In genomic region chr17:47663997-47664941, GRCh38 we compare ENCODE assay signal across 8 cellular contexts. TPM values are rescaled to one million over a fixed set of nuclear protein-coding genes. Genes with fewer than 3 reads are reported as not detected.
DNase-seq lines count a peak whose midpoint lies in the region; ATAC-seq and TF ChIP-seq lines count a peak whose summit lies in the region.

No MANE protein-coding gene starts in this region.

- TF ChIP-seq CTCF in foreskin fibroblast (IDR thresholded peaks at IDR 0.05; ENCODE audit: low read depth, low read length) (peak; percentile 61), ovary (IDR thresholded peaks at IDR 0.05) (peak; percentile 49 to 68 (median 51)), upper lobe of right lung (IDR thresholded peaks at IDR 0.05) (peak; percentile 72)

- ATAC-seq in upper lobe of right lung, result peak; percentile 85

- H3K27ac ChIP-seq in ovary (no peak overlapping the region), upper lobe of right lung (no peak overlapping the region)

- H3K27me3 ChIP-seq in ovary (no peaks in the 10 kb centered on the region), upper lobe of right lung (no peaks in the 10 kb centered on the region)

- peak overlapping the region; percentile 61 for H3K27ac Mint-ChIP-seq in activated T-helper 2 cell treated with anti-CD3 and anti-CD28 coated beads, Interferon-gamma antibody, Interleukin-2, Interleukin-4, amounts not matched to agents 10 μg/mL and 5 μg/mL and 100 μg/mL, durations not matched to agents 14 hours and 24 hours and 36 hours

- H3K36me3 Mint-ChIP-seq in activated T-helper 2 cell treated with anti-CD3 and anti-CD28 coated beads, Interferon-gamma antibody, Interleukin-2, Interleukin-4, amounts not matched to agents 10 μg/mL and 5 μg/mL and 100 μg/mL, durations not matched to agents 14 hours and 24 hours and 36 hours (ENCODE audit: low read depth), result peaks cover 89% of the 10 kb centered on the region

- intact Hi-C loops in activated T-helper 2 cell treated with anti-CD3 and anti-CD28 coated beads, Interferon-gamma antibody, Interleukin-2, Interleukin-4, amounts not matched to agents 10 μg/mL and 5 μg/mL and 100 μg/mL, durations not matched to agents 14 hours and 24 hours and 36 hours (cut with micrococcal nuclease), result loop anchor here (2.0 to 10.0 kb wide), 4 partner anchors 15 to 141 kb away; partner anchors contain the start of gene KPNB1
- intact Hi-C loops in ovary (cut with DNase I) (no loop called here), upper lobe of right lung (cut with DNase I) (no loop called here)

- no peak overlapping the region for H3K4me3 Mint-ChIP-seq in activated T-helper 2 cell treated with anti-CD3 and anti-CD28 coated beads, Interferon-gamma antibody, Interleukin-2, Interleukin-4, amounts not matched to agents 10 μg/mL and 5 μg/mL and 100 μg/mL, durations not matched to agents 14 hours and 24 hours and 36 hours (ENCODE audit: low read depth)

- 45 to 46% (median 46%) methylated on average over 6 of the region's 6 CpGs for WGBS in ovary, 3 donors

- H3K4me3 ChIP-seq in foreskin fibroblast (ENCODE audit: low read depth in 1 of 2, low read length in 2 of 2) (no peak overlapping the region), ovary (no peak overlapping the region), upper lobe of right lung (no peak overlapping the region)

- no peak for TF ChIP-seq POLR2A in ovary (IDR thresholded peaks at IDR 0.05)

- H3K36me3 ChIP-seq in ovary (no peaks in the 10 kb centered on the region), upper lobe of right lung (peaks cover 98% of the 10 kb centered on the region)

- H3K27me3 Mint-ChIP-seq in activated T-helper 2 cell treated with anti-CD3 and anti-CD28 coated beads, Interferon-gamma antibody, Interleukin-2, Interleukin-4, amounts not matched to agents 10 μg/mL and 5 μg/mL and 100 μg/mL, durations not matched to agents 14 hours and 24 hours and 36 hours (ENCODE audit: low read depth), result no peaks in the 10 kb centered on the region

- DNase-seq in DMS79 treated with DMSO at 0.1 percent for 48 hours (lab: John Stamatoyannopoulos, UW), result peak; percentile 64
- DNase-seq in Kasumi-1 (lab: John Stamatoyannopoulos, UW), result peak; percentile 80 to 91
- peak; percentile 43 for DNase-seq in RPMI7951 (ENCODE audit: low read depth)
- peak; percentile 36 for DNase-seq in activated T-helper 2 cell treated with anti-CD3 and anti-CD28 coated beads, Interferon-gamma antibody, Interleukin-2, Interleukin-4, amounts not matched to agents 10 μg/mL and 5 μg/mL and 100 μg/mL, durations not matched to agents 14 hours and 24 hours and 36 hours (ENCODE audit: low spot score)
- DNase-seq in foreskin fibroblast, result peak; percentile 45 to 82
- peak in 2 of 5 donors; percentile 44 to 58 for DNase-seq in ovary
- DNase-seq in upper lobe of right lung, result no peak
- no peak for DNase-seq in NK-92 (lab: John Stamatoyannopoulos, UW; ENCODE audit: unreplicated experiment)

- no peaks in the 10 kb centered on the region for H3K9me3 Mint-ChIP-seq in activated T-helper 2 cell treated with anti-CD3 and anti-CD28 coated beads, Interferon-gamma antibody, Interleukin-2, Interleukin-4, amounts not matched to agents 10 μg/mL and 5 μg/mL and 100 μg/mL, durations not matched to agents 14 hours and 24 hours and 36 hours

- TF ChIP-seq EP300 in ovary (IDR thresholded peaks at IDR 0.05), result no peak

- H3K9me3 ChIP-seq in ovary, result no peaks in the 10 kb centered on the region
- no peaks in the 10 kb centered on the region for H3K9me3 ChIP-seq in upper lobe of right lung

- no peaks in the 10 kb centered on the region for H3K4me1 ChIP-seq in ovary (ENCODE audit: insufficient read depth)
- peaks cover 6% of the 10 kb centered on the region for H3K4me1 ChIP-seq in upper lobe of right lung

- H3K4me1 Mint-ChIP-seq in activated T-helper 2 cell treated with anti-CD3 and anti-CD28 coated beads, Interferon-gamma antibody, Interleukin-2, Interleukin-4, amounts not matched to agents 10 μg/mL and 5 μg/mL and 100 μg/mL, durations not matched to agents 14 hours and 24 hours and 36 hours (ENCODE audit: low read depth), result peaks cover 29% of the 10 kb centered on the region

RNA-seq across cellular contexts. Expression of gene KPNB1, which starts 14.6 kb away (rescaled TPM):
- total RNA-seq in RPMI7951 (2014; rRNA removed; shearing (Covaris generic)), result 237 and 268 TPM in 2 replicates
- total RNA-seq in activated T-helper 2 cell treated with anti-CD3 and anti-CD28 coated beads, Interferon-gamma antibody, Interleukin-2, Interleukin-4, amounts not matched to agents 10 μg/mL and 5 μg/mL and 100 μg/mL, durations not matched to agents 14 hours and 24 hours and 36 hours, result 687 and 692 TPM in 2 replicates
- total RNA-seq in ovary, result 100 to 1,000 TPM; 119 to 346 (median 256) TPM
- 100 to 1,000 TPM in 1 of 2 donors, 10 to 100 TPM in 1; 63.4 to 236 TPM for polyA plus RNA-seq in ovary
- total RNA-seq in upper lobe of right lung, result 196 TPM

RNA-seq across cellular contexts. Expression of gene TBKBP1, which starts 29.7 kb away (rescaled TPM):
- total RNA-seq in RPMI7951 (2014; rRNA removed; shearing (Covaris generic)), result 0.48 and 1.3 TPM in 2 replicates
- total RNA-seq in activated T-helper 2 cell treated with anti-CD3 and anti-CD28 coated beads, Interferon-gamma antibody, Interleukin-2, Interleukin-4, amounts not matched to agents 10 μg/mL and 5 μg/mL and 100 μg/mL, durations not matched to agents 14 hours and 24 hours and 36 hours, result 9.8 and 11.3 TPM in 2 replicates
- total RNA-seq in ovary, result 10 to 100 TPM in 5 of 7 donors, 1 to 10 TPM in 2; 6.0 to 28.8 (median 22.8) TPM
- polyA plus RNA-seq in ovary, result 10 to 100 TPM; 10.4 to 24.0 TPM
- total RNA-seq in upper lobe of right lung, result 14.7 TPM

Comparison
In these comparisons a context has a peak if more than half of its experiments do, and no peak if none do; other contexts are left out.
1. DNase-seq: peak in DMS79 treated with DMSO at 0.1 percent for 48 hours (single experiment), Kasumi-1 (2 of 2), RPMI7951 (single experiment), activated T-helper 2 cell treated with anti-CD3 and anti-CD28 coated beads, Interferon-gamma antibody, Interleukin-2, Interleukin-4, amounts not matched to agents 10 μg/mL and 5 μg/mL and 100 μg/mL, durations not matched to agents 14 hours and 24 hours and 36 hours (single experiment) and foreskin fibroblast (2 of 2); none in upper lobe of right lung (single experiment) and NK-92 (single experiment).
2. Peak in every context shown above with its lines, with median percentiles within 50 percentile points of each other: CTCF ChIP-seq.